8 cellular contexts compared by ENCODE assay signal in the genomic region with DNA sequence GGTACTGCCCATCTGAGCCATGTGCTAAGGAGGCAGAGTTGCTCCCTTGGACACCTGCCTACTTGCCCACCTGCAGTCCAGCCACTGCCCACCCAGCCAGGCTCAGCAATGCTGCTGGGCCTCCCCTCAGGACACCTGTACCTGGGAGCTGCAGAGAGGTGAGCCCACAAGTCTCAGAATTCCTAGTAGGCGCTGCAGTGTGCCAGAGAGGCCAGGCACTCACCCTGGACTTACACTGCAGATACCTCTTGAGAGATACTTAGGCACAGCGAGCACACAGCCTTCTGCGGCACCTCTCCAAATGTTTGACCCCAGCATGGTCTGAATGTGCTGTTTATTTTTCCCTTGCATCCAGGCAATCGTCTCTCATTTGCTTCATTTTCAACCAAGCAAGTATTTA.
"Had no signal": no experiment of that assay in that cellular context is flagged by ENCODE, and none has a peak within 500 bp of the region (broad histone marks: within the 10 kb centered on the region; RNA-seq: fewer than 3 reads in every experiment).

No MANE protein-coding gene starts in this region.

- H3K4me1 Mint-ChIP-seq: GM23338 had no signal

- H2AFZ ChIP-seq: GM23338 had no signal

- H3K4me3 ChIP-seq: GM23338, K562 had no signal

- FAIRE-seq: H1, H54, HTR-8/SVneo, K562 had no signal

- H3K4me2 ChIP-seq: GM23338 had no signal

- ATAC-seq: GM23338, K562 had no signal

- H3K4me3 Mint-ChIP-seq: GM23338, H9 had no signal

- H3K27ac Mint-ChIP-seq: GM23338 had no signal

- H3K9me3 Mint-ChIP-seq: GM23338, H9 had no signal

- DNase-seq: H9, HCEC 1CT, IMR-90 had no signal
